10 cellular contexts compared by ENCODE assay signal in the genomic region with DNA sequence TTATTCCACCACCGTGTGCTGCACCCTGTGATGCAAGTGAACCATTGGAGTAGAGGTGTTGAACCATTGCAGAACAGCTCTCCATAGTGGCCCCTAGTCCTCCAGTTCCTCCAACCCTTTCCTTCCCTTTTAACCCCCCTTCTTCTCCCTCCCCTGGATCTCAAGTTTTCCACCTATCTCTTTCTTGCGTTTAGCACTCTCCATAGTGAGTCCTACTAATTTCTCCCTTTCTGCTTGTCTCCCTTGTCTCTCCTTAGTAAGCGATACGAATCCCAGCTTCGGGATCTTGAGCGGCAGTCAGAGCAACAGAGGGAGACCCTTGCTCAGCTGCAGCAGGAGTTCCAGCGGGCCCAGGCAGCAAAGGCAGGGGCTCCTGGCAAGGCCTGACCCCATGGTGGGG. TPM values are rescaled to one million over a fixed set of nuclear protein-coding genes. Genes with fewer than 3 reads are reported as not detected.
DNase-seq lines count a peak whose midpoint lies in the region; ATAC-seq and TF ChIP-seq lines count a peak whose summit lies in the region.
"Had no signal": no experiment of that assay in that cellular context is flagged by ENCODE, and none has a peak within 500 bp of the region (broad histone marks: within the 10 kb centered on the region; RNA-seq: fewer than 3 reads in every experiment).

No MANE protein-coding gene starts in this region.

- no peaks in the 10 kb centered on the region for H3K4me1 ChIP-seq in iPS-18a (ENCODE audit: control insufficient read depth, low read depth, low read length)

- H3K27me3 Mint-ChIP-seq in activated CD4-positive, alpha-beta T cell treated with anti-CD3 and anti-CD28 coated beads, Interleukin-2, amount 10 ng/mL, durations not matched to agents 7 days and 5 days: no peaks in the 10 kb centered on the region
- H3K27me3 Mint-ChIP-seq in activated CD8-positive, alpha-beta T cell treated with anti-CD3 and anti-CD28 coated beads for 36 hours: no peaks in the 10 kb centered on the region
- H3K27me3 Mint-ChIP-seq in stimulated activated naive CD8-positive, alpha-beta T cell treated with anti-CD3 and anti-CD28 coated beads, Interleukin-15, amount 100 ng/mL, for 72 hours: no peaks in the 10 kb centered on the region

- H3K4me3 Mint-ChIP-seq in activated CD4-positive, alpha-beta T cell treated with anti-CD3 and anti-CD28 coated beads, Interleukin-2, amount 10 ng/mL, durations not matched to agents 7 days and 5 days: peak overlapping the region; percentile 96
- peak overlapping the region; percentile 89 for H3K4me3 Mint-ChIP-seq in activated CD8-positive, alpha-beta T cell treated with anti-CD3 and anti-CD28 coated beads for 36 hours
- peak overlapping the region; percentile 100 for H3K4me3 Mint-ChIP-seq in stimulated activated naive CD8-positive, alpha-beta T cell treated with anti-CD3 and anti-CD28 coated beads, Interleukin-15, amount 100 ng/mL, for 72 hours

- H3K36me3 Mint-ChIP-seq in activated CD4-positive, alpha-beta T cell treated with anti-CD3 and anti-CD28 coated beads, Interleukin-2, amount 10 ng/mL, durations not matched to agents 7 days and 5 days (ENCODE audit: low read depth): peaks cover 38% of the 10 kb centered on the region
- H3K36me3 Mint-ChIP-seq in activated CD8-positive, alpha-beta T cell treated with anti-CD3 and anti-CD28 coated beads for 36 hours (ENCODE audit: low read depth): peaks cover 44% of the 10 kb centered on the region

- H3K9me3 Mint-ChIP-seq in activated CD4-positive, alpha-beta T cell treated with anti-CD3 and anti-CD28 coated beads, Interleukin-2, amount 10 ng/mL, durations not matched to agents 7 days and 5 days: no peaks in the 10 kb centered on the region
- H3K9me3 Mint-ChIP-seq in activated CD8-positive, alpha-beta T cell treated with anti-CD3 and anti-CD28 coated beads for 36 hours: no peaks in the 10 kb centered on the region
- no peaks in the 10 kb centered on the region for H3K9me3 Mint-ChIP-seq in stimulated activated naive CD8-positive, alpha-beta T cell treated with anti-CD3 and anti-CD28 coated beads, Interleukin-15, amount 100 ng/mL, for 72 hours

- peak overlapping the region; percentile 94 for H3K4me3 ChIP-seq in iPS-18a (ENCODE audit: low read length)

- intact Hi-C loops in activated CD8-positive, alpha-beta T cell treated with anti-CD3 and anti-CD28 coated beads for 36 hours (cut with micrococcal nuclease): no loop called here

- DNase-seq in activated CD4-positive, alpha-beta T cell treated with anti-CD3 and anti-CD28 coated beads, Interleukin-2, amount 10 ng/mL, durations not matched to agents 7 days and 5 days: no peak
- DNase-seq in activated CD4-positive, alpha-beta T cell treated with anti-CD3 and anti-CD28 coated beads, Interleukin-2, amount 50 U/mL, for 48 hours: no peak
- no peak for DNase-seq in activated CD8-positive, alpha-beta T cell treated with anti-CD3 and anti-CD28 coated beads for 36 hours
- no peak for DNase-seq in stimulated activated naive CD8-positive, alpha-beta T cell treated with anti-CD3 and anti-CD28 coated beads, Interleukin-15, amount 100 ng/mL, for 72 hours
- no peak for DNase-seq in germinal center (ENCODE audit: low spot score)
- no peak for DNase-seq in NCI-H2029 (lab: John Stamatoyannopoulos, UW)
- DNase-seq: AML-193 had no signal

- no peaks in the 10 kb centered on the region for H3K27me3 ChIP-seq in iPS-18a (ENCODE audit: control insufficient read depth, insufficient read depth, low read length)
- H3K27me3 ChIP-seq: right atrium auricular region had no signal

- no peak overlapping the region for H3K27ac ChIP-seq in iPS-18a (ENCODE audit: low read length)

- TF ChIP-seq CTCF in activated CD8-positive, alpha-beta T cell treated with anti-CD3 and anti-CD28 coated beads for 36 hours (IDR thresholded peaks at IDR 0.05): no peak

- POLR2A ChIA-PET in activated CD4-positive, alpha-beta T cell treated with anti-CD3 and anti-CD28 coated beads, Interleukin-2, amount 10 ng/mL, durations not matched to agents 7 days and 5 days (lab: Charles Lee): no interaction called here
- POLR2A ChIA-PET in activated CD8-positive, alpha-beta T cell treated with anti-CD3 and anti-CD28 coated beads for 36 hours (lab: Charles Lee): interaction anchor here (1.2 to 13.9 kb wide), 9 partner anchors 9 to 132 kb away, joined by 4 to 261 read pairs (median 12); partner anchors contain the start of genes B3GALT4, RGL2, RPS18 and TAPBP

- CTCF ChIA-PET in activated CD4-positive, alpha-beta T cell treated with anti-CD3 and anti-CD28 coated beads, Interleukin-2, amount 10 ng/mL, durations not matched to agents 7 days and 5 days (lab: Charles Lee): interaction anchor here (1.0 to 2.2 kb wide), 3 partner anchors 9 to 54 kb away, joined by 3 to 12 read pairs (median 7); partner anchors contain the start of genes B3GALT4 and RGL2
- CTCF ChIA-PET in activated CD8-positive, alpha-beta T cell treated with anti-CD3 and anti-CD28 coated beads for 36 hours (lab: Charles Lee): interaction anchor here (0.8 to 4.6 kb wide), 6 partner anchors 9 to 100 kb away, joined by 3 to 35 read pairs (median 6); partner anchors contain the start of genes B3GALT4, RGL2, RPS18 and VPS52

- peak overlapping the region; percentile 83 for H3K9ac ChIP-seq in iPS-18a (ENCODE audit: low read length)

- no peaks in the 10 kb centered on the region for H3K9me3 ChIP-seq in iPS-18a (ENCODE audit: control insufficient read depth, low read depth, low read length)
- H3K9me3 ChIP-seq: right atrium auricular region had no signal

- H3K27ac Mint-ChIP-seq in activated CD4-positive, alpha-beta T cell treated with anti-CD3 and anti-CD28 coated beads, Interleukin-2, amount 10 ng/mL, durations not matched to agents 7 days and 5 days: peak overlapping the region; percentile 82
- peak overlapping the region; percentile 89 for H3K27ac Mint-ChIP-seq in activated CD8-positive, alpha-beta T cell treated with anti-CD3 and anti-CD28 coated beads for 36 hours
- peak overlapping the region; percentile 94 to 99 for H3K27ac Mint-ChIP-seq in stimulated activated naive CD8-positive, alpha-beta T cell treated with anti-CD3 and anti-CD28 coated beads, Interleukin-15, amount 100 ng/mL, for 72 hours

- H3K36me3 ChIP-seq in iPS-18a (ENCODE audit: control insufficient read depth, low read depth, low read length): peaks cover 28% of the 10 kb centered on the region

- H3K4me1 Mint-ChIP-seq in activated CD4-positive, alpha-beta T cell treated with anti-CD3 and anti-CD28 coated beads, Interleukin-2, amount 10 ng/mL, durations not matched to agents 7 days and 5 days: peaks cover 43% of the 10 kb centered on the region
- peaks cover 33% of the 10 kb centered on the region for H3K4me1 Mint-ChIP-seq in activated CD8-positive, alpha-beta T cell treated with anti-CD3 and anti-CD28 coated beads for 36 hours (ENCODE audit: low read depth)
- peaks cover 52% of the 10 kb centered on the region for H3K4me1 Mint-ChIP-seq in stimulated activated naive CD8-positive, alpha-beta T cell treated with anti-CD3 and anti-CD28 coated beads, Interleukin-15, amount 100 ng/mL, for 72 hours

- ATAC-seq in activated CD8-positive, alpha-beta T cell treated with anti-CD3 and anti-CD28 coated beads for 36 hours: no peak
- no peak for ATAC-seq in stimulated activated naive CD8-positive, alpha-beta T cell treated with anti-CD3 and anti-CD28 coated beads, Interleukin-15, amount 100 ng/mL, for 72 hours
- ATAC-seq in GM21723 (IDR thresholded peaks at IDR 0.05; ENCODE audit: unreplicated experiment): no peak

RNA-seq across cellular contexts. Expression of gene PFDN6, which starts 1.1 kb away (rescaled TPM):
- total RNA-seq in activated CD4-positive, alpha-beta T cell treated with anti-CD3 and anti-CD28 coated beads, Interleukin-2, amount 10 ng/mL, durations not matched to agents 7 days and 5 days: 10 to 100 TPM; 57.0 to 67.2 TPM
- 10 to 100 TPM; 78.1 to 92.3 TPM for total RNA-seq in activated CD8-positive, alpha-beta T cell treated with anti-CD3 and anti-CD28 coated beads for 36 hours

RNA-seq across cellular contexts. Expression of gene WDR46, which starts 1.4 kb away (rescaled TPM):
- total RNA-seq in activated CD4-positive, alpha-beta T cell treated with anti-CD3 and anti-CD28 coated beads, Interleukin-2, amount 10 ng/mL, durations not matched to agents 7 days and 5 days: 10 to 100 TPM; 53.4 to 54.8 TPM
- 10 to 100 TPM; 64.0 to 72.2 TPM for total RNA-seq in activated CD8-positive, alpha-beta T cell treated with anti-CD3 and anti-CD28 coated beads for 36 hours

RNA-seq across cellular contexts. Expression of gene RGL2, which starts 8.3 kb away (rescaled TPM):
- total RNA-seq in activated CD4-positive, alpha-beta T cell treated with anti-CD3 and anti-CD28 coated beads, Interleukin-2, amount 10 ng/mL, durations not matched to agents 7 days and 5 days: 10 to 100 TPM; 52.6 to 52.8 TPM
- 10 to 100 TPM; 24.2 to 24.3 TPM for total RNA-seq in activated CD8-positive, alpha-beta T cell treated with anti-CD3 and anti-CD28 coated beads for 36 hours

RNA-seq across cellular contexts. Expression of gene B3GALT4, which starts 13.5 kb away (rescaled TPM):
- 10 to 100 TPM; 18.3 to 21.5 TPM for total RNA-seq in activated CD4-positive, alpha-beta T cell treated with anti-CD3 and anti-CD28 coated beads, Interleukin-2, amount 10 ng/mL, durations not matched to agents 7 days and 5 days
- total RNA-seq in activated CD8-positive, alpha-beta T cell treated with anti-CD3 and anti-CD28 coated beads for 36 hours: 1 to 10 TPM; 3.6 to 4.2 TPM

RNA-seq across cellular contexts. Expression of gene RPS18, which starts 18.6 kb away (rescaled TPM):
- total RNA-seq in activated CD4-positive, alpha-beta T cell treated with anti-CD3 and anti-CD28 coated beads, Interleukin-2, amount 10 ng/mL, durations not matched to agents 7 days and 5 days: 1,000 to 10,000 TPM; 2,438 to 3,135 TPM
- 1,000 to 10,000 TPM; 4,910 to 4,938 TPM for total RNA-seq in activated CD8-positive, alpha-beta T cell treated with anti-CD3 and anti-CD28 coated beads for 36 hours
